ENCODE assay signal across 14 cellular contexts in the genomic region with DNA sequence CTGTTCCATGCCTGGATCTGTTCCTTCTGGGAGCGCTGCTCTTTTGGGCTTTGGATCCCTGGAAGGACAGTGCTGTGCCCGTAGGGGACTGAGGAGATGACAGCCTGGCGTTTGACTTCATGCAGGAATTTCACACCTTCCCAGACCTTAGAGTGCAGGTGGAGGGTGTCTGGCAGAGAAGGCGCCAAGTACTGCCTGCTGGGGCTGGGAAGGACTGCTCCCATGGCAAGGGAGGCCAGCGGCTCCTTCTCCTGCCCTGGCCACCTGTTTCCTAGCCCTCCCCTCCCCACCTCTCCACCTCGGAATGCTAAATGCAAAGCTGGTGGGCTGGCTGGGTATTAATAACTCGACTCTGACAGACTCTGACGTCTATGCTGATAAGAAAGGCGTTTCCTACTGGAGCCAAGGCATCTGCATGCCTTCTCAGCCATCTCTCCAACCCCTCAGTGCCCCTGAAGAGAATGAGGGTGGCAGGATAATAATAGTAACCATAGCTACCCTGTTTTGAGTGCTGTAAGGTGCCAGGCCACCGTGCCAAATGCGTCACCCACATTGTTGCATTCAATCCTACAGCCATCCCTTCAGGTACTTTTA. TPM values are rescaled to one million over a fixed set of nuclear protein-coding genes. Genes with fewer than 3 reads are reported as not detected.
DNase-seq lines count a peak whose midpoint lies in the region; FAIRE-seq lines count a peak whose summit lies in the region.
"Had no signal": no experiment of that assay in that cellular context is flagged by ENCODE, and none has a peak within 500 bp of the region (broad histone marks: within the 10 kb centered on the region; RNA-seq: fewer than 3 reads in every experiment).

No MANE protein-coding gene starts in this region.

- DNase-seq in NCI-H82 (lab: John Stamatoyannopoulos, UW) = peak; percentile 63
- DNase-seq in NCI-H82 treated with DMSO at 0.1 percent for 48 hours (lab: John Stamatoyannopoulos, UW; ENCODE audit: unreplicated experiment) = no peak
- DNase-seq in amniotic epithelial cell (ENCODE audit: low read depth) = peak; percentile 34
- peak; percentile 65 for DNase-seq in iPS-NIHi7 (ENCODE audit: extremely low spot score)
- DNase-seq in SK-N-DZ (ENCODE audit: low spot score) = no peak
- DNase-seq in RCC 7860 (ENCODE audit: low spot score) = no peak
- no peak for DNase-seq in posterior vena cava (ENCODE audit: low spot score)
- DNase-seq: activated B cell treated with CpG ODN at 0.5 μM for 24 hours; activated T-cell treated with anti-CD3 and anti-CD28 coated beads, Interleukin-2, amount 50 U/mL, for 1 hour; naive thymus-derived CD8-positive, alpha-beta T cell had no signal

- intact Hi-C loops in posterior vena cava (cut with DNase I) = no loop called here

- H3K4me3 ChIP-seq in skeletal muscle tissue (ENCODE audit: low read length in 3 of 3) = peak overlapping the region in 2 of 3 donors; percentile 16 to 58

- H3K9me3 ChIP-seq in skeletal muscle tissue (ENCODE audit: control insufficient read depth in 3 of 3, low read length in 3 of 3) = no peaks in the 10 kb centered on the region

- H3K36me3 ChIP-seq in skeletal muscle tissue (ENCODE audit: control insufficient read depth in 3 of 3, insufficient read depth in 3 of 3, low read length in 3 of 3) = no peaks in the 10 kb centered on the region

- peaks cover 12 to 20% (median 15%) of the 10 kb centered on the region in 3 donors for H3K4me1 ChIP-seq in skeletal muscle tissue (ENCODE audit: control insufficient read depth in 3 of 3, insufficient read depth in 3 of 3, low read length in 3 of 3)

- peak overlapping the region; percentile 54 to 69 (median 59) for H3K9ac ChIP-seq in skeletal muscle tissue (ENCODE audit: low read depth in 1 of 3, low read length in 3 of 3)

- no peak for FAIRE-seq in RCC 7860 (lab: Jason Lieb, UNC)
- FAIRE-seq: G401.6 had no signal

- H3K27ac ChIP-seq in skeletal muscle tissue (ENCODE audit: low read depth, low read length) = peak overlapping the region; percentile 76

- no peaks in the 10 kb centered on the region for H3K27me3 ChIP-seq in skeletal muscle tissue (ENCODE audit: control insufficient read depth in 3 of 3, insufficient read depth in 3 of 3, low read length in 3 of 3)

RNA-seq across cellular contexts. Expression of gene PDIK1L, which starts 17.5 kb away (rescaled TPM):
- total RNA-seq in skeletal muscle tissue (7.8 TPM), posterior vena cava (1 to 10 TPM; 8.1 to 8.4 TPM)
- 6.1 and 6.8 TPM in 2 replicates for polyA plus RNA-seq in SK-N-DZ (2014; cell fraction: cytosol; rRNA removed)
- 3.1 and 4.6 TPM in 2 replicates for polyA plus RNA-seq in SK-N-DZ (2014; cell fraction: nucleus; rRNA removed)

RNA-seq across cellular contexts. Expression of gene TRIM63, which starts 26.7 kb away (rescaled TPM):
- total RNA-seq in skeletal muscle tissue (30.3 TPM), posterior vena cava (1 to 10 TPM in 1 of 2 donors, under 1 TPM in 1; 0.29 to 1.2 TPM)
- not detected in 2 replicates for polyA plus RNA-seq in SK-N-DZ (2014; cell fraction: cytosol; rRNA removed)
- polyA plus RNA-seq in SK-N-DZ (2014; cell fraction: nucleus; rRNA removed) = not detected in 2 replicates
- total RNA-seq: activated B cell treated with CpG ODN at 0.5 μM for 24 hours; naive thymus-derived CD8-positive, alpha-beta T cell; NCI-H460 had no signal
- polyA plus RNA-seq: naive thymus-derived CD8-positive, alpha-beta T cell had no signal

RNA-seq across cellular contexts. Expression of gene SLC30A2, which starts 48.3 kb away (rescaled TPM):
- total RNA-seq in skeletal muscle tissue (under 0.01 TPM), posterior vena cava (not detected)
- polyA plus RNA-seq in SK-N-DZ (2014; cell fraction: cytosol; rRNA removed) = not detected in 2 replicates
- not detected in 2 replicates for polyA plus RNA-seq in SK-N-DZ (2014; cell fraction: nucleus; rRNA removed)
- total RNA-seq: activated B cell treated with CpG ODN at 0.5 μM for 24 hours; naive thymus-derived CD8-positive, alpha-beta T cell; NCI-H460; SK-MEL-5 had no signal

Comparison
In these comparisons a context has a peak if more than half of its experiments do, and no peak if none do; other contexts are left out.
1. DNase-seq: peak in NCI-H82 (single experiment), amniotic epithelial cell (single experiment) and iPS-NIHi7 (single experiment); none in NCI-H82 treated with DMSO at 0.1 percent for 48 hours (single experiment), SK-N-DZ (single experiment), RCC 7860 (single experiment) and posterior vena cava (single experiment).
2. RNA of gene TRIM63, which starts 26.7 kb away (total RNA-seq): 30.3 TPM in skeletal muscle tissue (single experiment); 0.29 to 1.2 TPM in posterior vena cava; every median in the first group is over 10 times any median in the second.